1 cellular context compared by ENCODE assay signal in genomic region chr10:16195178-16195769, GRCh38.
TF ChIP-seq lines count a peak whose summit lies in the region.

No MANE protein-coding gene starts in this region.

TF ChIP-seq in GM23338, 12 proteins besides CTCF, POLR2A, EP300 and RAD21 (continued from another document):
- TF ChIP-seq ZNF462 (CRISPR knock-in tag; IDR thresholded peaks at IDR 0.05) (no peak), EZH2 (IDR thresholded peaks at IDR 0.05; ENCODE audit: low read depth, unreplicated experiment) (no peak), STAT1 (IDR thresholded peaks at IDR 0.05; ENCODE audit: unreplicated experiment) (no peak), EZH2phosphoT487 (IDR thresholded peaks at IDR 0.05; ENCODE audit: unreplicated experiment) (no peak)
